ENCODE assay signal across 15 cellular contexts in the genomic region with DNA sequence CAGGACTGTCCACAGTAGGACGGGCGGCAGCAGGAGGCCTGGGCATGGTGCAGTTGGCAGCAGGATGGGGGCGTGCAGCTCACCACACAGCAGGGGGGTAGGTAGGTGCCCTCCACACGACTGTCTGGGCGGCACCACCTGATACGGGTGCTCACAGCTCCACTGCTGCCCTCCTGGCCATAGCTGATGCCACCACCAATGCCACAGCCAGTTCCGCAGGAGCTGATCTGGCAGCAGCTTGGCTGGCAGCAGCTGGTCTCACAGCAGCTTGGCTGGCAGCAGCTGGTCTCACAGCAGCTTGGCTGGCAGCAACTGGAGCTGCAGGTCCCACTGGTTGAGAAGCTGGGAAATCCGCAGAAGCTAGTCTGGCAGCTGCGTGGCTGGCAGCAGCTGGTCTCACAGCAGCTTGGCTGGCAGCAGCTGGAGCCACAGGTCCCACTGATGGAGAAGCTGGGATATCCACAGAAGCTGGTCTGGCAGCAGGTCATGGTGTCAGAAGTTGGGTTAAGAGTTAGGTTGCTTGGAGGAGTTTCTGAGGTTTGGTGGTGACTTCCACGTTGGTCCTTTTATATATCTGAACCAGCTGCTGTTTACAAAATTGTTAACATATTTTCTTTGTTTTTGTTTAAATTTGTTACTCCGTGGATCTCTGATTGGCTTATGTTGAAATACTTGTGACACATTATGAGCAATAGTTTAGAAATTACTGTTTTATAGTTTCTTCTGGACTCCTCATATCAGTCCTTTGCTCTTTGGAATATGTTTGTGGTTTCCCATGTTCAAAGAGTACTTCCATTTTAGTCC. TPM values are rescaled to one million over a fixed set of nuclear protein-coding genes. Genes with fewer than 3 reads are reported as not detected.
DNase-seq lines count a peak whose midpoint lies in the region; TF ChIP-seq lines count a peak whose summit lies in the region.
"Had no signal": no experiment of that assay in that cellular context is flagged by ENCODE, and none has a peak within 500 bp of the region (broad histone marks: within the 10 kb centered on the region; RNA-seq: fewer than 3 reads in every experiment).

A gene with protein sequence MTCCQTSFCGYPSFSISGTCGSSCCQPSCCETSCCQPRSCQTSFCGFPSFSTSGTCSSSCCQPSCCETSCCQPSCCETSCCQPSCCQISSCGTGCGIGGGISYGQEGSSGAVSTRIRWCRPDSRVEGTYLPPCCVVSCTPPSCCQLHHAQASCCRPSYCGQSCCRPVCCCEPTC (minus strand): TSS at position 541 of the 804 bp plus-strand sequence. CDS start 53 bp downstream, at position 488.

- no peak within 1 kb of the TSS for H3K27ac ChIP-seq in SK-N-SH (ENCODE audit: low read depth in 2 of 2, low read length in 1 of 2)
- H3K27ac ChIP-seq: hepatocyte, testis had no signal

- H3F3A ChIP-seq in SK-N-SH (replicated peaks; ENCODE audit: insufficient read depth) = no peaks in the 10 kb centered on the region

- no peaks in the 10 kb centered on the region for H3K4me1 ChIP-seq in SK-N-SH (ENCODE audit: control insufficient read depth in 1 of 2, insufficient read depth in 2 of 2, low read depth in 1 of 2, low read length in 1 of 2)
- H3K4me1 ChIP-seq: testis had no signal

- no peaks in the 10 kb centered on the region for H3K9me3 ChIP-seq in SK-N-SH
- H3K9me3 ChIP-seq: testis had no signal

- no peaks in the 10 kb centered on the region for H3K79me2 ChIP-seq in SK-N-SH (ENCODE audit: insufficient read depth)
- H3K79me2 ChIP-seq: hepatocyte had no signal

- no peak for TF ChIP-seq EP300 in SK-N-SH (IDR thresholded peaks at IDR 0.05; ENCODE audit: borderline replicate concordance in 1 of 2, low read depth in 1 of 2, low read length in 1 of 2)

- WGBS in SK-N-SH (ENCODE audit: low lambda C conversion rate) = under 1% methylated on average over 3 of the region's 11 CpGs

- peaks cover 42% of the 10 kb centered on the region for H3K27me3 ChIP-seq in SK-N-SH (ENCODE audit: insufficient read depth)
- H3K27me3 ChIP-seq: testis had no signal

- CTCF ChIA-PET in HEK293T (lab: Yijun Ruan, JAX) (no interaction called here), SK-N-SH (lab: Yijun Ruan, JAX) (no interaction called here)

- no peaks in the 10 kb centered on the region for H4K20me1 ChIP-seq in SK-N-SH (ENCODE audit: insufficient read depth)

- H3K4me3 ChIP-seq in choroid plexus epithelial cell (ENCODE audit: low read depth, low read length) = no peak within 1 kb of the TSS
- H3K4me3 ChIP-seq in SK-N-SH (ENCODE audit: low read depth in 2 of 2, low read length in 1 of 2) = no peak within 1 kb of the TSS
- H3K4me3 ChIP-seq: hepatocyte, testis had no signal

- TF ChIP-seq CTCF in choroid plexus epithelial cell (conservative IDR thresholded peaks at IDR 0.05; ENCODE audit: low read depth, low read length) (no peak), SK-N-SH (IDR thresholded peaks at IDR 0.05) (no peak)

- no peak within 1 kb of the TSS for H2AFZ ChIP-seq in SK-N-SH (ENCODE audit: low read depth)
- H2AFZ ChIP-seq: hepatocyte had no signal

- H3K4me2 ChIP-seq in SK-N-SH = no peak within 1 kb of the TSS
- H3K4me2 ChIP-seq: hepatocyte had no signal

- POLR2A ChIA-PET in HEK293T (lab: Yijun Ruan, JAX) (no interaction called here), SK-N-SH (lab: Yijun Ruan, JAX) (no interaction called here)

- no peak for TF ChIP-seq RAD21 in SK-N-SH (IDR thresholded peaks at IDR 0.05; ENCODE audit: low read length)

- H3K9me2 ChIP-seq in SK-N-SH = no peaks in the 10 kb centered on the region

- no peak within 1 kb of the TSS for H3K9ac ChIP-seq in SK-N-SH

- no peaks in the 10 kb centered on the region for H3K36me3 ChIP-seq in SK-N-SH (replicated peaks in 1 of 2; ENCODE audit: control insufficient read depth in 1 of 2, insufficient read depth in 2 of 2, low read length in 1 of 2)

- peak; percentile 90 for DNase-seq in EL
- DNase-seq in NCI-H69 (lab: John Stamatoyannopoulos, UW) = peak; percentile 38
- DNase-seq in choroid plexus epithelial cell (ENCODE audit: low read depth) = peak; percentile 79
- DNase-seq in non-pigmented ciliary epithelial cell (ENCODE audit: low read depth) = peak; percentile 62
- no peak for DNase-seq in HEK293T (ENCODE audit: extremely low spot score)
- no peak for DNase-seq in activated CD8-positive, alpha-beta memory T cell treated with anti-CD3 and anti-CD28 coated beads for 24 hours
- DNase-seq in SK-N-SH = no peak
- DNase-seq in NCI-H82 (lab: John Stamatoyannopoulos, UW) = no peak
- DNase-seq: anterior cingulate cortex; effector memory CD4-positive, alpha-beta T cell; NCI-H1092 treated with DMSO at 0.1 percent for 48 hours; SW 1271; testis had no signal

TF ChIP-seq in HEK293T, 16 proteins besides CTCF, POLR2A, EP300 and RAD21:
- no peak for TF ChIP-seq FOXA1 (IDR thresholded peaks at IDR 0.05)
TF ChIP-seq in HEK293T: peak in this region for 0.

TF ChIP-seq in SK-N-SH, 30 proteins besides CTCF, POLR2A, EP300 and RAD21:
- TF ChIP-seq NFIC (IDR thresholded peaks at IDR 0.05; ENCODE audit: borderline replicate concordance) (no peak), GATA2 (CRISPR knock-in tag; IDR thresholded peaks at IDR 0.05) (no peak)
- TF ChIP-seq, protein P1, sequence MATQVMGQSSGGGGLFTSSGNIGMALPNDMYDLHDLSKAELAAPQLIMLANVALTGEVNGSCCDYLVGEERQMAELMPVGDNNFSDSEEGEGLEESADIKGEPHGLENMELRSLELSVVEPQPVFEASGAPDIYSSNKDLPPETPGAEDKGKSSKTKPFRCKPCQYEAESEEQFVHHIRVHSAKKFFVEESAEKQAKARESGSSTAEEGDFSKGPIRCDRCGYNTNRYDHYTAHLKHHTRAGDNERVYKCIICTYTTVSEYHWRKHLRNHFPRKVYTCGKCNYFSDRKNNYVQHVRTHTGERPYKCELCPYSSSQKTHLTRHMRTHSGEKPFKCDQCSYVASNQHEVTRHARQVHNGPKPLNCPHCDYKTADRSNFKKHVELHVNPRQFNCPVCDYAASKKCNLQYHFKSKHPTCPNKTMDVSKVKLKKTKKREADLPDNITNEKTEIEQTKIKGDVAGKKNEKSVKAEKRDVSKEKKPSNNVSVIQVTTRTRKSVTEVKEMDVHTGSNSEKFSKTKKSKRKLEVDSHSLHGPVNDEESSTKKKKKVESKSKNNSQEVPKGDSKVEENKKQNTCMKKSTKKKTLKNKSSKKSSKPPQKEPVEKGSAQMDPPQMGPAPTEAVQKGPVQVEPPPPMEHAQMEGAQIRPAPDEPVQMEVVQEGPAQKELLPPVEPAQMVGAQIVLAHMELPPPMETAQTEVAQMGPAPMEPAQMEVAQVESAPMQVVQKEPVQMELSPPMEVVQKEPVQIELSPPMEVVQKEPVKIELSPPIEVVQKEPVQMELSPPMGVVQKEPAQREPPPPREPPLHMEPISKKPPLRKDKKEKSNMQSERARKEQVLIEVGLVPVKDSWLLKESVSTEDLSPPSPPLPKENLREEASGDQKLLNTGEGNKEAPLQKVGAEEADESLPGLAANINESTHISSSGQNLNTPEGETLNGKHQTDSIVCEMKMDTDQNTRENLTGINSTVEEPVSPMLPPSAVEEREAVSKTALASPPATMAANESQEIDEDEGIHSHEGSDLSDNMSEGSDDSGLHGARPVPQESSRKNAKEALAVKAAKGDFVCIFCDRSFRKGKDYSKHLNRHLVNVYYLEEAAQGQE (IDR thresholded peaks at IDR 0.05; ENCODE audit: low read depth, low read length) = no peak

RNA-seq across cellular contexts. Expression of the gene that starts here (rescaled TPM):
- not detected in 2 replicates for polyA plus RNA-seq in SK-N-SH (2012; rRNA removed)
- not detected in 2 replicates for polyA plus RNA-seq in SK-N-SH (2012; cell fraction: cytosol; rRNA removed)
- polyA plus RNA-seq in SK-N-SH (2012; cell fraction: nucleus; rRNA removed) = not detected in 2 replicates
- polyA plus RNA-seq: hepatocyte, liver had no signal

Comparison
In these comparisons a context has a peak if more than half of its experiments do, and no peak if none do; other contexts are left out.
1. DNase-seq: peak in EL (single experiment), NCI-H69 (single experiment), choroid plexus epithelial cell (single experiment) and non-pigmented ciliary epithelial cell (single experiment); none in HEK293T (single experiment), activated CD8-positive, alpha-beta memory T cell treated with anti-CD3 and anti-CD28 coated beads for 24 hours (single experiment), SK-N-SH (single experiment) and NCI-H82 (single experiment).